12 cellular contexts compared by ENCODE assay signal in the genomic region with DNA sequence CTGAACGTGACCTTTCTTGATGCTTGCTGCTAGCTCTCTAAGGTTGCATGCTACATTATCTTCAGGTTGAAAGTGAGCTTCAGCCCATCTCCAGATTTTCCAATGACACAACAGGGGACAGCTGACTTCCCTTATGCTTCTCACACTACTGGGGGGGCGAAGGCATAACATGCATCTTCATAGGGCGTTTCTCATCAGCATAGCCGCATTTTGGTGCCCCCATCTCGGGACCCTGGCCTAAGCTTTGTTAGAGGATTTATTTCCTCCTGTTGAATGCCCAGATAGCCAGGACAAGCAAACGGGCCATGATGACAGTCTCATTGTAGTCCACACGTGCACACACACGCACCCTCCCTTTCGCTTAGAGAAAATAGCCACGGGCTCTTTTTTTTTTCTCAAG. TPM values are rescaled to one million over a fixed set of nuclear protein-coding genes. Genes with fewer than 3 reads are reported as not detected.
DNase-seq lines count a peak whose midpoint lies in the region; ATAC-seq and TF ChIP-seq lines count a peak whose summit lies in the region.
"Had no signal": no experiment of that assay in that cellular context is flagged by ENCODE, and none has a peak within 500 bp of the region (broad histone marks: within the 10 kb centered on the region; RNA-seq: fewer than 3 reads in every experiment).

No MANE protein-coding gene starts in this region.

- H3K27ac ChIP-seq in RWPE1 = peak overlapping the region; percentile 69
- peak overlapping the region in 1 of 2 donors; percentile 9 for H3K27ac ChIP-seq in thoracic aorta

- H3K9me3 Mint-ChIP-seq in nephron progenitor cell = no peaks in the 10 kb centered on the region

- H3K27me3 Mint-ChIP-seq in nephron progenitor cell (ENCODE audit: low read depth, poor library complexity) = peaks cover 42% of the 10 kb centered on the region

- H3K4me1 Mint-ChIP-seq in nephron progenitor cell = peaks cover 18% of the 10 kb centered on the region

- H3K4me3 Mint-ChIP-seq in nephron progenitor cell = peak overlapping the region; percentile 81

- H3K36me3 ChIP-seq in thoracic aorta = no peaks in the 10 kb centered on the region

- no peak for TF ChIP-seq CTCF in RWPE1 (conservative IDR thresholded peaks at IDR 0.05; ENCODE audit: low read depth)
- no peak for TF ChIP-seq CTCF in epithelial cell of proximal tubule (conservative IDR thresholded peaks at IDR 0.05; ENCODE audit: low read depth, low read length)
- no peak for TF ChIP-seq CTCF in nephron progenitor cell (IDR thresholded peaks at IDR 0.05)
- no peak for TF ChIP-seq CTCF in thoracic aorta (IDR thresholded peaks at IDR 0.05)
- no peak for TF ChIP-seq CTCF in GM10266 (IDR thresholded peaks at IDR 0.05; ENCODE audit: control insufficient read depth, insufficient read depth, low read depth, missing control alignments)

- CTCF ChIA-PET in RWPE1 (lab: Yijun Ruan, JAX) = interaction anchor here (0.6 to 0.7 kb wide), 3 partner anchors 30 to 553 kb away, joined by 3 to 4 read pairs (median 4); no protein-coding TSS in a partner anchor

- no peaks in the 10 kb centered on the region for H3K36me3 Mint-ChIP-seq in nephron progenitor cell (ENCODE audit: low read depth)

- H3K9me3 ChIP-seq in thoracic aorta = no peaks in the 10 kb centered on the region

- no peak overlapping the region for H3K27ac Mint-ChIP-seq in nephron progenitor cell

- no peak for DNase-seq in RWPE1 (ENCODE audit: low spot score)
- no peak for DNase-seq in epithelial cell of proximal tubule (ENCODE audit: low read depth)
- no peak for DNase-seq in nephron progenitor cell
- DNase-seq in thoracic aorta (ENCODE audit: low spot score) = no peak
- DNase-seq in NCI-H526 treated with DMSO at 0.1 percent for 48 hours (lab: John Stamatoyannopoulos, UW) = no peak
- no peak for DNase-seq in GM10266 (ENCODE audit: extremely low spot score)
- DNase-seq in stimulated activated CD4-positive, alpha-beta T cell treated with anti-CD3 and anti-CD28 coated beads, Interleukin-4, amount 100 ng/mL, for 1 hour = no peak
- DNase-seq: activated CD8-positive, alpha-beta memory T cell treated with anti-CD3 and anti-CD28 coated beads for 24 hours; KG1; NCI-H524 treated with DMSO at 0.1 percent for 48 hours; stimulated activated CD4-positive, alpha-beta T cell treated with anti-CD3 and anti-CD28 coated beads, Interleukin-4, amount 100 ng/mL, for 4 hours had no signal

- POLR2A ChIA-PET in RWPE1 (lab: Yijun Ruan, JAX; ENCODE audit: low non-redundant PET) = no interaction called here

- ATAC-seq in thoracic aorta (ENCODE audit: insufficient number of reproducible peaks, low FRiP score, low read depth) (no peak), GM18873 (IDR thresholded peaks at IDR 0.05; ENCODE audit: low FRiP score, unreplicated experiment) (no peak)

- peaks cover 0 to 10% of the 10 kb centered on the region in 2 donors for H3K4me1 ChIP-seq in thoracic aorta (ENCODE audit: control insufficient read depth in 1 of 2, low read depth in 2 of 2)

- H3K27me3 ChIP-seq in thoracic aorta (replicated peaks; ENCODE audit: insufficient read depth) = no peaks in the 10 kb centered on the region

- H3K4me3 ChIP-seq in epithelial cell of proximal tubule (ENCODE audit: low read depth, low read length) (peak overlapping the region; percentile 58), thoracic aorta (peak overlapping the region; percentile 77)

RNA-seq across cellular contexts. Expression of gene SSPN, which starts 30.7 kb away (rescaled TPM):
- 0.43 and 1.6 TPM in 2 replicates for total RNA-seq in epithelial cell of proximal tubule
- 10 to 100 TPM; 36.7 to 50.9 TPM for total RNA-seq in thoracic aorta

Comparison
In these comparisons a context has a peak if more than half of its experiments do, and no peak if none do; other contexts are left out.
1. RNA of gene SSPN, which starts 30.7 kb away (total RNA-seq): 36.7 to 50.9 TPM in thoracic aorta; 0.43 to 1.6 TPM in epithelial cell of proximal tubule; every median in the first group is over 10 times any median in the second.